Comparison of ENCODE assay signal across 11 cellular contexts in the genomic region with DNA sequence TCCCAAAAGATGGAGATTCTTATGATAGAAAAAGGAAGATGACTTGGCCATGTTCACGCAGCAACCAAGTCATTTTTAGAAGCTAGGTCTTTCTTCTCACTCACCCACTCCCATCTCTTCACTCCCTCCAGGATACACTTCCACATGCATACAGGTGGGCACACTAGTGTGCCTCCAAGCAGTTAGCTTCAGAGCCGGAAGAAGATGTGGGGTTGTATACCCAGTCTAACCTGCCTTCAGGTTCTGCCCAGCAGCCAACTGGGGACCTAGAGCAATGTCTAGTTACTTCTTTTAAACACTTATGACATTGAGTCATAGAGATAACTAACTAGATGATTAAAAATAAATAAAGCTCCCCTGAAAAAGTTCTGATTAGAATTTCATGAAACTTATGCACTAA. TPM values are rescaled to one million over a fixed set of nuclear protein-coding genes. Genes with fewer than 3 reads are reported as not detected.
DNase-seq lines count a peak whose midpoint lies in the region; ATAC-seq and TF ChIP-seq lines count a peak whose summit lies in the region.
"Had no signal": no experiment of that assay in that cellular context is flagged by ENCODE, and none has a peak within 500 bp of the region (broad histone marks: within the 10 kb centered on the region; RNA-seq: fewer than 3 reads in every experiment).

No MANE protein-coding gene starts in this region.

- H3K27me3 Mint-ChIP-seq in CD8-positive, alpha-beta T cell (ENCODE audit: low read depth), result no peaks in the 10 kb centered on the region
- H3K27me3 Mint-ChIP-seq in activated CD8-positive, alpha-beta T cell treated with anti-CD3 and anti-CD28 coated beads for 36 hours, result no peaks in the 10 kb centered on the region

- peaks cover 22% of the 10 kb centered on the region for H3K4me1 ChIP-seq in CD8-positive, alpha-beta T cell (ENCODE audit: insufficient read depth, low read length)
- peaks cover 11% of the 10 kb centered on the region for H3K4me1 ChIP-seq in mucosa of descending colon (ENCODE audit: low read depth)

- peaks cover 71% of the 10 kb centered on the region for H3K4me1 Mint-ChIP-seq in CD8-positive, alpha-beta T cell (ENCODE audit: low read depth)
- peaks cover 62% of the 10 kb centered on the region for H3K4me1 Mint-ChIP-seq in activated CD8-positive, alpha-beta T cell treated with anti-CD3 and anti-CD28 coated beads for 36 hours (ENCODE audit: low read depth)

- peak in 4 of 7 experiments; percentile 6 to 29 (median 22) for DNase-seq in CD8-positive, alpha-beta T cell
- DNase-seq in activated CD8-positive, alpha-beta T cell treated with anti-CD3 and anti-CD28 coated beads for 36 hours, result peak; percentile 27
- DNase-seq in mucosa of descending colon (no peak), C1 segment of cervical spinal cord (lab: John Stamatoyannopoulos, UW) (no peak), NCI-H2081 (lab: John Stamatoyannopoulos, UW) (no peak), cerebellar cortex (ENCODE audit: low spot score) (no peak)
- DNase-seq: anterior cingulate cortex had no signal

- H3K4me3 ChIP-seq in CD8-positive, alpha-beta T cell (ENCODE audit: low read depth, low read length), result no peak overlapping the region
- no peak overlapping the region for H3K4me3 ChIP-seq in mucosa of descending colon
- H3K4me3 ChIP-seq: GM23338, SK-N-MC had no signal

- CTCF ChIA-PET in CD8-positive, alpha-beta T cell (lab: Charles Lee), result interaction anchor here (1.0 kb wide), 2 partner anchors 75 to 85 kb away, joined by 3 read pairs; no protein-coding TSS in a partner anchor
- CTCF ChIA-PET in activated CD8-positive, alpha-beta T cell treated with anti-CD3 and anti-CD28 coated beads for 36 hours (lab: Charles Lee), result interaction anchor here (1.1 to 1.3 kb wide), 2 partner anchors 30 to 75 kb away, joined by 3 to 5 read pairs; no protein-coding TSS in a partner anchor

- H3K27ac Mint-ChIP-seq in CD8-positive, alpha-beta T cell, result peak overlapping the region; percentile 83
- H3K27ac Mint-ChIP-seq in activated CD8-positive, alpha-beta T cell treated with anti-CD3 and anti-CD28 coated beads for 36 hours, result peak overlapping the region; percentile 82
- H3K27ac Mint-ChIP-seq: GM23338 had no signal

- intact Hi-C loops in CD8-positive, alpha-beta T cell (cut with DNase I, micrococcal nuclease), result no loop called here
- intact Hi-C loops in activated CD8-positive, alpha-beta T cell treated with anti-CD3 and anti-CD28 coated beads for 36 hours (cut with micrococcal nuclease), result loop anchor here (2.0 kb wide), 1 partner anchor 28 kb away; no protein-coding TSS in a partner anchor
- intact Hi-C loops in mucosa of descending colon (cut with DNase I, micrococcal nuclease), result no loop called here

- no peaks in the 10 kb centered on the region for H3K36me3 ChIP-seq in CD8-positive, alpha-beta T cell (ENCODE audit: insufficient read depth, low read length)
- no peaks in the 10 kb centered on the region for H3K36me3 ChIP-seq in mucosa of descending colon (ENCODE audit: low read depth)

- POLR2A ChIA-PET in CD8-positive, alpha-beta T cell (lab: Charles Lee), result interaction anchor here (0.9 to 1.6 kb wide), 2 partner anchors 9 to 80 kb away, joined by 3 read pairs; no protein-coding TSS in a partner anchor
- POLR2A ChIA-PET in activated CD8-positive, alpha-beta T cell treated with anti-CD3 and anti-CD28 coated beads for 36 hours (lab: Charles Lee), result interaction anchor here (0.8 to 1.2 kb wide), 3 partner anchors 15 to 29 kb away, joined by 3 read pairs; no protein-coding TSS in a partner anchor

- peak; percentile 50 for ATAC-seq in CD8-positive, alpha-beta T cell
- ATAC-seq in GM21529 (IDR thresholded peaks at IDR 0.05; ENCODE audit: unreplicated experiment) (peak; percentile 23), mucosa of descending colon (peak; percentile 52), GM19397 (IDR thresholded peaks at IDR 0.05; ENCODE audit: unreplicated experiment) (no peak)
- no peak for ATAC-seq in activated CD8-positive, alpha-beta T cell treated with anti-CD3 and anti-CD28 coated beads for 36 hours
- ATAC-seq: GM23338 had no signal

- TF ChIP-seq CTCF in CD8-positive, alpha-beta T cell (IDR thresholded peaks at IDR 0.05), result no peak
- no peak for TF ChIP-seq CTCF in activated CD8-positive, alpha-beta T cell treated with anti-CD3 and anti-CD28 coated beads for 36 hours (IDR thresholded peaks at IDR 0.05)
- TF ChIP-seq CTCF in mucosa of descending colon (IDR thresholded peaks at IDR 0.05), result no peak

- no peaks in the 10 kb centered on the region for H3K9me3 ChIP-seq in CD8-positive, alpha-beta T cell (ENCODE audit: low read length)
- no peaks in the 10 kb centered on the region for H3K9me3 ChIP-seq in mucosa of descending colon

- H3K27ac ChIP-seq in CD8-positive, alpha-beta T cell (ENCODE audit: low read depth, low read length), result no peak overlapping the region
- H3K27ac ChIP-seq: SK-N-MC had no signal

- H3K27me3 ChIP-seq in CD8-positive, alpha-beta T cell (ENCODE audit: insufficient read depth, low read length), result no peaks in the 10 kb centered on the region

- peak overlapping the region; percentile 82 for H3K4me3 Mint-ChIP-seq in CD8-positive, alpha-beta T cell
- peak overlapping the region; percentile 85 for H3K4me3 Mint-ChIP-seq in activated CD8-positive, alpha-beta T cell treated with anti-CD3 and anti-CD28 coated beads for 36 hours
- H3K4me3 Mint-ChIP-seq: GM23338 had no signal

- H3K9me3 Mint-ChIP-seq in CD8-positive, alpha-beta T cell, result no peaks in the 10 kb centered on the region
- peaks cover 9% of the 10 kb centered on the region for H3K9me3 Mint-ChIP-seq in activated CD8-positive, alpha-beta T cell treated with anti-CD3 and anti-CD28 coated beads for 36 hours

- H3K36me3 Mint-ChIP-seq in CD8-positive, alpha-beta T cell, result peaks cover 7% of the 10 kb centered on the region
- H3K36me3 Mint-ChIP-seq in activated CD8-positive, alpha-beta T cell treated with anti-CD3 and anti-CD28 coated beads for 36 hours (ENCODE audit: low read depth), result peaks cover 20% of the 10 kb centered on the region

RNA-seq across cellular contexts. Expression of a gene that starts 21.8 kb away (rescaled TPM):
- total RNA-seq in CD8-positive, alpha-beta T cell, result 10 to 100 TPM; 63.0 to 79.1 TPM
- total RNA-seq in activated CD8-positive, alpha-beta T cell treated with anti-CD3 and anti-CD28 coated beads for 36 hours, result 10 to 100 TPM; 49.2 to 51.6 TPM
- 10 to 100 TPM; 57.2 to 77.6 (median 57.2) TPM for total RNA-seq in mucosa of descending colon

Comparison
In these comparisons a context has a peak if more than half of its experiments do, and no peak if none do; other contexts are left out.
1. ATAC-seq: peak in CD8-positive, alpha-beta T cell (single experiment), GM21529 (single experiment) and mucosa of descending colon (single experiment); none in activated CD8-positive, alpha-beta T cell treated with anti-CD3 and anti-CD28 coated beads for 36 hours (single experiment) and GM19397 (single experiment).
2. DNase-seq: peak in CD8-positive, alpha-beta T cell (4 of 7) and activated CD8-positive, alpha-beta T cell treated with anti-CD3 and anti-CD28 coated beads for 36 hours (single experiment); none in mucosa of descending colon (0 of 3), C1 segment of cervical spinal cord (0 of 14), NCI-H2081 (0 of 2) and cerebellar cortex (single experiment).